ENCODE assay signal across 8 cellular contexts in the genomic region with DNA sequence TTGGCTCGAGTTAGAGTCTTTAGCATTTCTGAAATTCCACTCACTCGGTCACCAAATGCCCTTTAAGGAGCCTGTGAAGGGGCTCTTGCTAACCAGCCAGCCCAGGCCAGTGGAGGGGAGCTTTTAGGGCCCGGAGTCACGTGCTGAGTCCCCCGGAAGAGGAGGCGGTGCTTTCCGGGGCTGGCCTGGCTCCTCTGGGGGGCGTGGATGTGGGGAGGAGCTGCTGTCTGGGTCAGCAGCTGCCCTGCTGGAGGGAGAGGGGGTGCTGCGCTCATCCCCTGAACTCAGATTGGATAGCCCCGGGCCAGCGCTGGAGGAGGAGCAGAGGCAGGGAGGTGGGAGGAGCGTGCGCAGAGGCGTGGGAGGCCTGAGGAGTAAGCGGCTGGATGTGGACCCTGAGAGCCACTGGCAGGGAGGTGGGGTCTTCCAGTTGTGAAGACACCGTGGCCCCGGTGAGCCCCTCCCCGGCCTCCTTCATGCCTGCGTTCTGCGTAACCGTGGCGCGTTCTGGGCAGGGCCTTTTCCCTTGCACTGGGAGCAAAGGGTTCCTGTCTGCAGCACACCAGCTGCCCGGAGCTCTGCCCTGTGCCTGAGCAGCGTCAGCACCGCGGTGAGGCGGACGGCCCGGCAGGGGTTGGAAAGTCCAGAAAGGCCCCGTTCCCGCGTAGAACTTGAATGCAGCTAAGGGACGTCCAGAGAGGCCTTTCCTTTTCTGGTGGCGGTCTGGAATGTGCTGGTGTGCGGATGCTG. TPM values are rescaled to one million over a fixed set of nuclear protein-coding genes. Genes with fewer than 3 reads are reported as not detected.
DNase-seq lines count a peak whose midpoint lies in the region; ATAC-seq, FAIRE-seq and TF ChIP-seq lines count a peak whose summit lies in the region.

No MANE protein-coding gene starts in this region.

- TF ChIP-seq POLR2A in H54 (IDR thresholded peaks at IDR 0.05; ENCODE audit: low read depth, low read length) = no peak

- ATAC-seq in GM19438 (IDR thresholded peaks at IDR 0.05; ENCODE audit: low read depth, unreplicated experiment) = peak; percentile 95
- peak; percentile 92 to 94 for ATAC-seq in naive B cell (ENCODE audit: low read depth in 2 of 2)
- ATAC-seq in stimulated activated memory B cell treated with anti-CD40 and anti-IgM and Interleukin-4, amounts not matched to agents 10 μg/mL and 1 μg/mL and 100 μg/mL, for 72 hours = peak; percentile 87

- peaks cover 3 to 5% of the 10 kb centered on the region in 2 donors for H3K36me3 Mint-ChIP-seq in naive B cell
- peaks cover 61% of the 10 kb centered on the region for H3K36me3 Mint-ChIP-seq in stimulated activated memory B cell treated with anti-CD40 and anti-IgM and Interleukin-4, amounts not matched to agents 10 μg/mL and 1 μg/mL and 100 μg/mL, for 72 hours

- H3K27ac Mint-ChIP-seq in naive B cell = peak overlapping the region in 4 of 6 donors; percentile 51 to 88 (median 76)
- H3K27ac Mint-ChIP-seq in stimulated activated memory B cell treated with anti-CD40 and anti-IgM and Interleukin-4, amounts not matched to agents 10 μg/mL and 1 μg/mL and 100 μg/mL, for 72 hours = peak overlapping the region; percentile 83

- peak; percentile 75 for DNase-seq in NCI-H82 (lab: John Stamatoyannopoulos, UW)
- DNase-seq in activated naive CD4-positive, alpha-beta T cell (lab: John Stamatoyannopoulos, UW) = peak in 3 of 4 experiments; percentile 16 to 35 (median 22)
- peak; percentile 87 for DNase-seq in fibroblast of the conjunctiva (ENCODE audit: low read depth)
- DNase-seq in naive B cell = peak; percentile 44
- DNase-seq in H54 (ENCODE audit: insufficient read length, low spot score) = no peak
- DNase-seq in SIG-M5 treated with dmso at 0.1 percent for 504 hours (lab: John Stamatoyannopoulos, UW; ENCODE audit: unreplicated experiment) = no peak

- FAIRE-seq in H54 (lab: Jason Lieb, UNC) = no peak

- peaks cover 31 to 44% (median 38%) of the 10 kb centered on the region in 3 donors for H3K4me1 Mint-ChIP-seq in naive B cell
- peaks cover 54% of the 10 kb centered on the region for H3K4me1 Mint-ChIP-seq in stimulated activated memory B cell treated with anti-CD40 and anti-IgM and Interleukin-4, amounts not matched to agents 10 μg/mL and 1 μg/mL and 100 μg/mL, for 72 hours

- no peaks in the 10 kb centered on the region for H3K27me3 Mint-ChIP-seq in naive B cell
- no peaks in the 10 kb centered on the region for H3K27me3 Mint-ChIP-seq in stimulated activated memory B cell treated with anti-CD40 and anti-IgM and Interleukin-4, amounts not matched to agents 10 μg/mL and 1 μg/mL and 100 μg/mL, for 72 hours

- peaks cover 0 to 2% (median 0%) of the 10 kb centered on the region in 7 donors for H3K9me3 Mint-ChIP-seq in naive B cell
- peaks cover 3% of the 10 kb centered on the region for H3K9me3 Mint-ChIP-seq in stimulated activated memory B cell treated with anti-CD40 and anti-IgM and Interleukin-4, amounts not matched to agents 10 μg/mL and 1 μg/mL and 100 μg/mL, for 72 hours

- H3K4me3 Mint-ChIP-seq in naive B cell = peak overlapping the region; percentile 66 to 84 (median 81)
- peak overlapping the region; percentile 75 for H3K4me3 Mint-ChIP-seq in stimulated activated memory B cell treated with anti-CD40 and anti-IgM and Interleukin-4, amounts not matched to agents 10 μg/mL and 1 μg/mL and 100 μg/mL, for 72 hours

RNA-seq across cellular contexts. Expression of a gene that starts 19.7 kb away (rescaled TPM):
- polyA plus RNA-seq in naive B cell (ENCODE audit: low read depth in 6 of 6) = 10 to 100 TPM; 45.7 to 72.6 (median 57.1) TPM

RNA-seq across cellular contexts. Expression of a gene that starts 37.6 kb away (rescaled TPM):
- polyA plus RNA-seq in naive B cell (ENCODE audit: low read depth in 6 of 6) = 1 to 10 TPM; 2.0 to 5.6 (median 3.0) TPM

Comparison
In these comparisons a context has a peak if more than half of its experiments do, and no peak if none do; other contexts are left out.
1. DNase-seq: peak in NCI-H82 (single experiment), activated naive CD4-positive, alpha-beta T cell (3 of 4), fibroblast of the conjunctiva (single experiment) and naive B cell (single experiment); none in H54 (single experiment) and SIG-M5 treated with dmso at 0.1 percent for 504 hours (single experiment).
2. Peak in every context shown above with its lines, with median percentiles within 50 percentile points of each other: ATAC-seq.